In the genomic region with DNA sequence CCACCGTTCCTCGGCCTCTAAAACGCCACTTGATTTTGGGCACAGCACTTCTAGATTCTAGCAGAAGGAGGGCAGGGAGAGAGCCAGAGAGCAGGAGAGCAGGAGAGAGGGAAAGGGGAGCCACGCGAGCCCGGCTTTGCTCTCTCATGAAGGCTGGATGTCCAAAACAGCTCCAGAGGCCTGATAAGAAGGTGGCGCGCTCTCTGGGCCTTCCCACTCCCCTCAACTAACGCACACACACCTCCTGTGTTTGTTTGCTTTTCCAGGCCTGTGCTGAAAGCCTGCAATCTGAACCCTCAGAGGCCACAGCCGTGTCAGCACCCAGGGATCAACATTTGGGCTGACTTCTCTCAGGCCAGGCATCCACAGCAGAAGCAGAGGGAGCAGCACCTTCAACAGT, we compare ENCODE assay signal across 15 cellular contexts.
"Had no signal": no experiment of that assay in that cellular context is flagged by ENCODE, and none has a peak within 500 bp of the region (broad histone marks: within the 10 kb centered on the region; RNA-seq: fewer than 3 reads in every experiment).

No MANE protein-coding gene starts in this region.

- H3K4me3 ChIP-seq: ascending aorta, coronary artery, left lung, sigmoid colon, stomach, vagina had no signal

- H3K9me3 ChIP-seq: ascending aorta, left lung, sigmoid colon, stomach, vagina had no signal

- ATAC-seq: left lung; stimulated activated effector memory CD8-positive, alpha-beta T cell treated with anti-CD3 and anti-CD28 coated beads, Interleukin-12 subunit alpha, Interleukin-12 subunit beta, amount 100 ng/mL, for 72 hours had no signal

- DNase-seq: activated CD4-positive, alpha-beta T cell treated with anti-CD3 and anti-CD28 coated beads, Interleukin-2, amount 50 U/mL, for 4 hours; activated gamma-delta T cell; erythroblast; foreskin melanocyte; kidney; left lung; mammary epithelial cell; sigmoid colon; stimulated activated CD4-positive, alpha-beta T cell treated with anti-CD3 and anti-CD28 coated beads, Interleukin-4, amount 100 ng/mL, for 24 hours; stomach; trophoblast cell had no signal

- H3K36me3 ChIP-seq: ascending aorta, left lung, sigmoid colon, stomach, vagina had no signal

- H3K27me3 ChIP-seq: ascending aorta, left lung, sigmoid colon, stomach, vagina had no signal

- H3K27ac ChIP-seq: ascending aorta, coronary artery, left lung, sigmoid colon, stomach, vagina had no signal

- H3K4me1 ChIP-seq: ascending aorta, left lung, sigmoid colon, stomach, vagina had no signal
